In genomic region chr18:54089749-54090459, GRCh38 we compare ENCODE assay signal across 14 cellular contexts.
"Had no signal": no experiment of that assay in that cellular context is flagged by ENCODE, and none has a peak within 500 bp of the region (broad histone marks: within the 10 kb centered on the region; RNA-seq: fewer than 3 reads in every experiment).

No MANE protein-coding gene starts in this region.

- H3K27me3 Mint-ChIP-seq: progenitor cell of endocrine pancreas, T-helper 17 cell had no signal

- H3K4me3 Mint-ChIP-seq: activated T-helper 1 cell treated with anti-CD3 and anti-CD28 coated beads, Interleukin-12 subunit alpha, Interleukin-12 subunit beta, Interleukin-2, Interleukin-4 antibody, amounts not matched to agents 30 ng/mL and 10 ng/mL and 1 ng/mL, durations not matched to agents 14 hours and 24 hours and 36 hours; central memory CD8-positive, alpha-beta T cell; effector memory CD8-positive, alpha-beta T cell; naive thymus-derived CD4-positive, alpha-beta T cell; T-helper 17 cell; WTC11 had no signal

- H3K9me3 Mint-ChIP-seq: central memory CD8-positive, alpha-beta T cell; effector memory CD8-positive, alpha-beta T cell had no signal

- ATAC-seq: effector memory CD8-positive, alpha-beta T cell; naive thymus-derived CD4-positive, alpha-beta T cell; T-helper 17 cell; WTC11 had no signal

- H3K4me1 Mint-ChIP-seq: central memory CD8-positive, alpha-beta T cell had no signal

- DNase-seq: activated CD4-positive, alpha-beta T cell treated with anti-CD3 and anti-CD28 coated beads for 48 hours; activated naive CD4-positive, alpha-beta T cell treated with Interleukin-2 at 50 U/mL for 16 hours; effector memory CD8-positive, alpha-beta T cell; erythroblast; hypothalamus; left cardiac atrium; naive thymus-derived CD4-positive, alpha-beta T cell; T-helper 17 cell; thyroid gland had no signal

- H3K4me3 ChIP-seq: skin epidermis, thyroid gland had no signal

- H3K27ac Mint-ChIP-seq: activated T-helper 1 cell treated with anti-CD3 and anti-CD28 coated beads, Interleukin-12 subunit alpha, Interleukin-12 subunit beta, Interleukin-2, Interleukin-4 antibody, amounts not matched to agents 30 ng/mL and 10 ng/mL and 1 ng/mL, durations not matched to agents 14 hours and 24 hours and 36 hours; effector memory CD8-positive, alpha-beta T cell; naive thymus-derived CD4-positive, alpha-beta T cell; progenitor cell of endocrine pancreas; T-helper 17 cell; WTC11 had no signal

- H3K36me3 Mint-ChIP-seq: WTC11 had no signal
